Comparison of ENCODE assay signal across 10 cellular contexts in genomic region chr17:48046296-48046695, GRCh38. TPM values are rescaled to one million over a fixed set of nuclear protein-coding genes. Genes with fewer than 3 reads are reported as not detected.
DNase-seq lines count a peak whose midpoint lies in the region; ATAC-seq and TF ChIP-seq lines count a peak whose summit lies in the region.
"Had no signal": no experiment of that assay in that cellular context is flagged by ENCODE, and none has a peak within 500 bp of the region (broad histone marks: within the 10 kb centered on the region; RNA-seq: fewer than 3 reads in every experiment).

No MANE protein-coding gene starts in this region.

- H3K4me3 ChIP-seq in GM23248 (peak overlapping the region; percentile 84), OCI-LY3 (ENCODE audit: low read length) (peak overlapping the region; percentile 82), endodermal cell (ENCODE audit: low read length) (peak overlapping the region; percentile 98), psoas muscle (peak overlapping the region; percentile 87)

- H3K9ac ChIP-seq in GM23248 (0 out of 2 replicates have a peak overlapping the region, but pooled peaks have one; percentile 93), OCI-LY3 (ENCODE audit: low read length) (peak overlapping the region; percentile 84; the same call in 1 of the 2 replicates), endodermal cell (ENCODE audit: extremely low read depth, low read length, poor library complexity, severe bottlenecking) (no peak overlapping the region)

- in situ Hi-C loops in GM23248 (cut with MboI), result no loop called here

- H3K27ac Mint-ChIP-seq in endodermal cell, result no peak overlapping the region

- peaks cover 30% of the 10 kb centered on the region for H3K4me1 ChIP-seq in GM23248 (ENCODE audit: insufficient read depth)
- H3K4me1 ChIP-seq in OCI-LY3 (ENCODE audit: low read length), result peaks cover 18% of the 10 kb centered on the region
- H3K4me1 ChIP-seq in endodermal cell (ENCODE audit: control insufficient read depth, insufficient read depth, low read length), result peaks cover 10% of the 10 kb centered on the region
- peaks cover 37% of the 10 kb centered on the region for H3K4me1 ChIP-seq in psoas muscle

- no peak for ATAC-seq in psoas muscle
- ATAC-seq in HG03354 (IDR thresholded peaks at IDR 0.05; ENCODE audit: poor library complexity, severe bottlenecking, unreplicated experiment), result no peak
- no peak for ATAC-seq in HG03521 (IDR thresholded peaks at IDR 0.05; ENCODE audit: unreplicated experiment)
- ATAC-seq: activated CD4-positive, CD25-positive, alpha-beta regulatory T cell treated with anti-CD3 and anti-CD28 coated beads, Interleukin-2, amount 50 U/mL, for 24 hours had no signal

- DNase-seq in GM23248, result no peak
- DNase-seq in endodermal cell, result no peak
- no peak for DNase-seq in psoas muscle
- no peak for DNase-seq in H4 (ENCODE audit: low spot score)
- DNase-seq: NCI-H748 treated with DMSO at 0.1 percent for 48 hours; stimulated activated naive CD4-positive, alpha-beta T cell had no signal

- H3K9me2 ChIP-seq in GM23248 (ENCODE audit: insufficient read depth), result no peaks in the 10 kb centered on the region

- H4K20me1 ChIP-seq in GM23248 (ENCODE audit: insufficient read depth) (no peaks in the 10 kb centered on the region), OCI-LY3 (ENCODE audit: insufficient read depth, low read length) (peaks cover 5% of the 10 kb centered on the region; the same call in 1 of the 2 replicates)

- no peak overlapping the region for H2AFZ ChIP-seq in GM23248
- no peak overlapping the region for H2AFZ ChIP-seq in OCI-LY3 (ENCODE audit: low read depth, low read length)

- H3K27me3 ChIP-seq in GM23248 (replicated peaks; ENCODE audit: insufficient read depth), result no peaks in the 10 kb centered on the region
- no peaks in the 10 kb centered on the region for H3K27me3 ChIP-seq in OCI-LY3 (ENCODE audit: low read depth, low read length)
- H3K27me3 ChIP-seq in endodermal cell (ENCODE audit: control insufficient read depth, insufficient read depth, low read length, poor library complexity, severe bottlenecking), result no peaks in the 10 kb centered on the region
- H3K27me3 ChIP-seq in psoas muscle (ENCODE audit: insufficient read depth in 3 of 3, low read length in 2 of 3), result no peaks in the 10 kb centered on the region

- H3K9me3 ChIP-seq in GM23248 (ENCODE audit: low read depth) (no peaks in the 10 kb centered on the region), OCI-LY3 (ENCODE audit: insufficient read depth, low read length) (no peaks in the 10 kb centered on the region), endodermal cell (ENCODE audit: control insufficient read depth, low read length) (no peaks in the 10 kb centered on the region), psoas muscle (no peaks in the 10 kb centered on the region)

- H3K79me2 ChIP-seq in GM23248 (ENCODE audit: insufficient read depth) (peaks cover 40% of the 10 kb centered on the region), OCI-LY3 (ENCODE audit: low read length) (peaks cover 49% of the 10 kb centered on the region)

- H3K4me2 ChIP-seq in GM23248 (ENCODE audit: unreplicated experiment) (peak overlapping the region; percentile 94), OCI-LY3 (ENCODE audit: low read length) (peak overlapping the region; percentile 89)

- peaks cover 2% of the 10 kb centered on the region; the same call in 1 of the 2 replicates for H3K36me3 ChIP-seq in GM23248 (ENCODE audit: low read depth)
- H3K36me3 ChIP-seq in OCI-LY3 (replicated peaks; ENCODE audit: low read depth, low read length), result peaks cover 16% of the 10 kb centered on the region
- peaks cover 10% of the 10 kb centered on the region for H3K36me3 ChIP-seq in endodermal cell (ENCODE audit: control insufficient read depth, insufficient read depth, low read length)
- peaks cover 0 to 10% of the 10 kb centered on the region in 2 donors for H3K36me3 ChIP-seq in psoas muscle (ENCODE audit: insufficient read depth in 1 of 2, low read depth in 1 of 2)

- H3K4me1 Mint-ChIP-seq in endodermal cell, result peaks cover 23% of the 10 kb centered on the region

- H3K36me3 Mint-ChIP-seq in endodermal cell (ENCODE audit: low read depth), result peaks cover 10% of the 10 kb centered on the region

- intact Hi-C loops in psoas muscle (cut with DNase I), result no loop called here

- H3K27ac ChIP-seq in GM23248 (no peak overlapping the region), OCI-LY3 (ENCODE audit: low read length) (no peak overlapping the region), endodermal cell (ENCODE audit: low read depth, low read length) (no peak overlapping the region), psoas muscle (peak overlapping the region; percentile 97)

- no peaks in the 10 kb centered on the region for H3K9me3 Mint-ChIP-seq in endodermal cell

- H3K27me3 Mint-ChIP-seq in endodermal cell (ENCODE audit: insufficient read depth), result peaks cover 15% of the 10 kb centered on the region

- H3F3A ChIP-seq in GM23248 (ENCODE audit: insufficient read depth), result peaks cover 45% of the 10 kb centered on the region

- H3K4me3 Mint-ChIP-seq in endodermal cell, result peak overlapping the region; percentile 89

- TF ChIP-seq CTCF in OCI-LY3 (IDR thresholded peaks at IDR 0.05; ENCODE audit: low read depth, low read length), result no peak
- TF ChIP-seq CTCF in endodermal cell (conservative IDR thresholded peaks at IDR 0.05), result no peak
- TF ChIP-seq CTCF in psoas muscle (IDR thresholded peaks at IDR 0.05), result no peak

- WGBS in GM23248 (ENCODE audit: low coverage in 1 of 2, low lambda C conversion rate in 2 of 2, missing lambda C conversion rate in 2 of 2), 2 experiments, result 95 to 96% methylated on average over 7 of the region's 7 CpGs
- 97 to 98% methylated on average over 7 of the region's 7 CpGs for WGBS in endodermal cell (ENCODE audit: insufficient coverage in 1 of 2, insufficient read length in 1 of 2), 2 experiments
- WGBS in psoas muscle, 3 donors, result 84 to 93% (median 86%) methylated on average over 7 of the region's 7 CpGs

RNA-seq across cellular contexts. Expression of gene NFE2L1, which starts 1.9 kb away (rescaled TPM):
- 65.6 and 66.4 TPM in 2 replicates for total RNA-seq in GM23248 (2014; rRNA removed; shearing (Covaris generic))
- 28.0 and 31.4 TPM in 2 replicates for polyA plus RNA-seq in GM23248 (2016; fragmentation: Nextera tagmentation; extraction: Ambion mirVana)
- 100 to 1,000 TPM; 122 to 135 TPM for total RNA-seq in endodermal cell
- polyA plus RNA-seq in endodermal cell (2013, experiment 1 of 2), result 123 TPM
- polyA plus RNA-seq in endodermal cell (2013, experiment 2 of 2), result 113 TPM
- 1,000 to 10,000 TPM in 3 of 4 donors, 100 to 1,000 TPM in 1; 990 to 1,423 (median 1,174) TPM for total RNA-seq in psoas muscle
- 1,000 to 10,000 TPM in 1 of 3 donors, 100 to 1,000 TPM in 2; 308 to 1,601 (median 620) TPM for polyA plus RNA-seq in psoas muscle
- total RNA-seq in H4 (2014; rRNA removed; shearing (Covaris generic)), result 36.7 and 50.5 TPM in 2 replicates

RNA-seq across cellular contexts. Expression of gene COPZ2, which starts 8.7 kb away (rescaled TPM):
- 148 and 179 TPM in 2 replicates for total RNA-seq in GM23248 (2014; rRNA removed; shearing (Covaris generic))
- polyA plus RNA-seq in GM23248 (2016; fragmentation: Nextera tagmentation; extraction: Ambion mirVana) (399 and 401 TPM in 2 replicates), psoas muscle (10 to 100 TPM; 16.8 to 46.0 (median 35.5) TPM)
- total RNA-seq in endodermal cell (not detected), psoas muscle (100 to 1,000 TPM in 1 of 4 donors, 10 to 100 TPM in 3; 56.4 to 130 (median 66.4) TPM)
- 9.0 TPM for polyA plus RNA-seq in endodermal cell (2013, experiment 1 of 2)
- 1.4 TPM for polyA plus RNA-seq in endodermal cell (2013, experiment 2 of 2)
- total RNA-seq in H4 (2014; rRNA removed; shearing (Covaris generic)), result 16.9 and 17.4 TPM in 2 replicates

RNA-seq across cellular contexts. Expression of gene CBX1, which starts 55.0 kb away (rescaled TPM):
- 53.6 and 67.7 TPM in 2 replicates for total RNA-seq in GM23248 (2014; rRNA removed; shearing (Covaris generic))
- polyA plus RNA-seq in GM23248 (2016; fragmentation: Nextera tagmentation; extraction: Ambion mirVana) (36.8 and 40.0 TPM in 2 replicates), psoas muscle (10 to 100 TPM; 26.6 to 69.6 (median 34.8) TPM)
- total RNA-seq in endodermal cell (100 to 1,000 TPM; 173 to 230 TPM), psoas muscle (10 to 100 TPM; 28.9 to 39.6 (median 35.5) TPM)
- polyA plus RNA-seq in endodermal cell (2013, experiment 1 of 2), result 245 TPM
- polyA plus RNA-seq in endodermal cell (2013, experiment 2 of 2), result 229 TPM
- 110 and 116 TPM in 2 replicates for total RNA-seq in H4 (2014; rRNA removed; shearing (Covaris generic))

Comparison
In these comparisons a context has a peak if more than half of its experiments do, and no peak if none do; other contexts are left out.
1. RNA of gene NFE2L1, which starts 1.9 kb away (total RNA-seq): 990 to 1,423 TPM in psoas muscle; 122 to 135 TPM in endodermal cell, 65.6 to 66.4 TPM in GM23248 and 36.7 to 50.5 TPM in H4; every median in the first group is over 4 times any median in the second.
2. RNA of gene COPZ2, which starts 8.7 kb away (total RNA-seq): 148 to 179 TPM in GM23248, 56.4 to 130 TPM in psoas muscle and 16.9 to 17.4 TPM in H4; not detected in endodermal cell; every median in the first group is over 10 times any median in the second.
3. Peak in every context shown above with its lines, with median percentiles within 50 percentile points of each other: H3K4me3 ChIP-seq.